In genomic region chr17:36977066-36977465, GRCh38 we compare ENCODE assay signal across 32 cellular contexts. TPM values are rescaled to one million over a fixed set of nuclear protein-coding genes. Genes with fewer than 3 reads are reported as not detected.
"Had no signal": no experiment of that assay in that cellular context is flagged by ENCODE, and none has a peak within 500 bp of the region (broad histone marks: within the 10 kb centered on the region; RNA-seq: fewer than 3 reads in every experiment).

No MANE protein-coding gene starts in this region.

- H3K4me3 ChIP-seq: SJSA1 had no signal

- ATAC-seq: activated CD4-positive, alpha-beta T cell treated with anti-CD3 and anti-CD28 coated beads for 36 hours; activated CD4-positive, CD25-positive, alpha-beta regulatory T cell treated with anti-CD3 and anti-CD28 coated beads, Interleukin-2, amount 50 U/mL, for 24 hours; activated CD8-positive, alpha-beta T cell treated with anti-CD3 and anti-CD28 coated beads, Interleukin-2, amount 10 ng/mL, durations not matched to agents 7 days and 5 days; activated T-cell treated with anti-CD3 and anti-CD28 coated beads, Interleukin-2, amount 50 U/mL, for 4 hours; PC-3 had no signal

- H3K27ac Mint-ChIP-seq: activated CD4-positive, alpha-beta T cell treated with anti-CD3 and anti-CD28 coated beads, Interleukin-2, amount 10 ng/mL, durations not matched to agents 7 days and 5 days; activated CD8-positive, alpha-beta T cell treated with anti-CD3 and anti-CD28 coated beads, Interleukin-2, amount 10 ng/mL, durations not matched to agents 7 days and 5 days; brain; T-helper 1 cell treated with Interleukin-12 subunit alpha and Interleukin-12 subunit beta and Interleukin-4 antibody, amounts not matched to agents 30 μg/mL and 1 μg/mL, for 36 hours; T-helper 2 cell treated with Interferon-gamma antibody and Interleukin-4, amounts not matched to agents 5 μg/mL and 100 μg/mL, for 36 hours had no signal

- H3K9me2 ChIP-seq: SK-N-SH had no signal

- H3K9me3 Mint-ChIP-seq: activated CD4-positive, alpha-beta T cell treated with anti-CD3 and anti-CD28 coated beads, Interleukin-2, amount 10 ng/mL, durations not matched to agents 7 days and 5 days; activated T-cell treated with anti-CD3 and anti-CD28 coated beads, Interleukin-2, amount 50 U/mL, for 4 hours; T-helper 1 cell treated with Interleukin-12 subunit alpha and Interleukin-12 subunit beta and Interleukin-4 antibody, amounts not matched to agents 30 μg/mL and 1 μg/mL, for 36 hours; T-helper 2 cell treated with Interferon-gamma antibody and Interleukin-4, amounts not matched to agents 5 μg/mL and 100 μg/mL, for 36 hours had no signal

- H3K4me2 ChIP-seq: KMS-11, SK-N-SH had no signal

- DNase-seq: activated CD4-positive, alpha-beta T cell treated with anti-CD3 and anti-CD28 coated beads for 36 hours; activated CD4-positive, alpha-beta T cell treated with anti-CD3 and anti-CD28 coated beads, Interleukin-2, amount 10 ng/mL, durations not matched to agents 7 days and 5 days; activated CD4-positive, alpha-beta T cell treated with anti-CD3 and anti-CD28 coated beads, Interleukin-2, amount 50 U/mL, for 48 hours; activated CD8-positive, alpha-beta T cell treated with anti-CD3 and anti-CD28 coated beads, Interleukin-2, amount 10 ng/mL, durations not matched to agents 7 days and 5 days; activated effector memory CD4-positive, alpha-beta T cell treated with Interleukin-2 at 50 U/mL for 16 hours; activated naive CD4-positive, alpha-beta T cell treated with anti-CD3 and anti-CD28 coated beads, Interleukin-2, amount 50 U/mL, for 16 hours; activated T-cell treated with anti-CD3 and anti-CD28 coated beads, Interleukin-2, amount 50 U/mL, for 4 hours; anterior cingulate cortex; caudate nucleus; cerebellar nuclear complex; NCI-H1048; NCI-H1105 treated with DMSO at 0.1 percent for 48 hours; NCI-H1436; NCI-H1694; NCI-H1930; NCI-H2081 treated with DMSO at 0.1 percent for 48 hours; NCI-H2171; NCI-H510A; NCI-H526; NCI-H748 treated with DMSO at 0.1 percent for 48 hours; NK-92 treated with Interleukin-12 subunit alpha and Interleukin-12 subunit beta, amount 100 ng/mL, for 24 hours; PC-3; SHP77; SK-N-SH had no signal

- H3K27me3 ChIP-seq: SJSA1 had no signal

- H3K9ac ChIP-seq: KMS-11, SK-N-SH had no signal

- H3K27ac ChIP-seq: KMS-11, SJSA1 had no signal

- H3K27me3 Mint-ChIP-seq: activated CD4-positive, alpha-beta T cell treated with anti-CD3 and anti-CD28 coated beads for 36 hours; activated CD4-positive, alpha-beta T cell treated with anti-CD3 and anti-CD28 coated beads, Interleukin-2, amount 10 ng/mL, durations not matched to agents 7 days and 5 days had no signal

- H3K4me3 Mint-ChIP-seq: activated CD4-positive, alpha-beta T cell treated with anti-CD3 and anti-CD28 coated beads for 36 hours; activated CD4-positive, alpha-beta T cell treated with anti-CD3 and anti-CD28 coated beads, Interleukin-2, amount 10 ng/mL, durations not matched to agents 7 days and 5 days; activated CD8-positive, alpha-beta T cell treated with anti-CD3 and anti-CD28 coated beads, Interleukin-2, amount 10 ng/mL, durations not matched to agents 7 days and 5 days; activated T-cell treated with anti-CD3 and anti-CD28 coated beads, Interleukin-2, amount 50 U/mL, for 4 hours; brain; T-helper 1 cell treated with Interleukin-12 subunit alpha and Interleukin-12 subunit beta and Interleukin-4 antibody, amounts not matched to agents 30 μg/mL and 1 μg/mL, for 36 hours; T-helper 2 cell treated with Interferon-gamma antibody and Interleukin-4, amounts not matched to agents 5 μg/mL and 100 μg/mL, for 36 hours had no signal

- H3K9me3 ChIP-seq: SJSA1, SK-N-SH had no signal

RNA-seq across cellular contexts. Expression of gene LHX1, which starts 39.8 kb away (rescaled TPM):
- total RNA-seq: activated CD4-positive, alpha-beta T cell treated with anti-CD3 and anti-CD28 coated beads for 36 hours; activated CD4-positive, alpha-beta T cell treated with anti-CD3 and anti-CD28 coated beads, Interleukin-2, amount 10 ng/mL, durations not matched to agents 7 days and 5 days; activated CD8-positive, alpha-beta T cell treated with anti-CD3 and anti-CD28 coated beads, Interleukin-2, amount 10 ng/mL, durations not matched to agents 7 days and 5 days; activated T-cell treated with anti-CD3 and anti-CD28 coated beads, Interleukin-2, amount 50 U/mL, for 4 hours; bronchial epithelial cell; LHCN-M2; PC-3; SJSA1 had no signal
- polyA plus RNA-seq: SK-N-SH had no signal
